Comparison of ENCODE assay signal across 14 cellular contexts in the genomic region with DNA sequence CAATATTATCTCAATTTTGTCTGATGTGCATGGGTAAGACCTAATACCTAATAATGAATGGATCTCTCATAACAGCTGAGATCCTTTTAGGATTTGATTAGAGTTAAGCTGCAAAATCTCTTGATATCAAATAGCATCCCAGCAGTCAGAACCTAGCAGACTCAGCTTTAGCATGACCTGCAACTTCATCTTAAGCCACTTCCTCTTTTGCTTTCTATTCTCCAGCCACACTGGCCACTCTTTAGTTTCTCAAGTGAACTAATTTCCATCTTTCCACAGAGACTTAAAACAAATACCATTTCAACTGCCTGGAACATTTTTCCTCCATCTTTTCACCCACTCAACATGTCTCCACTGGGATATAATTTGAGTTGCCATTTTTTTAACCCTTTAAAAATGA.
A peak's percentile ranks its signal among the peaks of the same experiment; 100 is the strongest.
DNase-seq lines count a peak whose midpoint lies in the region; ATAC-seq and TF ChIP-seq lines count a peak whose summit lies in the region.
"Had no signal": no experiment of that assay in that cellular context is flagged by ENCODE, and none has a peak within 500 bp of the region (broad histone marks: within the 10 kb centered on the region; RNA-seq: fewer than 3 reads in every experiment).

No MANE protein-coding gene starts in this region.

- H3K18ac ChIP-seq in neuronal stem cell (ENCODE audit: low read length): no peak overlapping the region

- no peak for TF ChIP-seq CTCF in natural killer cell (IDR thresholded peaks at IDR 0.05)

- no peak overlapping the region for H3K9ac ChIP-seq in neuronal stem cell (ENCODE audit: low read depth, low read length, poor library complexity)

- no peak overlapping the region for H2BK120ac ChIP-seq in neuronal stem cell (ENCODE audit: low read depth, low read length)

- no peak for DNase-seq in neuronal stem cell (ENCODE audit: low spot score)
- no peak for DNase-seq in natural killer cell
- no peak for DNase-seq in NCI-H1694 (lab: John Stamatoyannopoulos, UW)
- no peak for DNase-seq in T-helper 17 cell
- DNase-seq in activated CD4-positive, alpha-beta T cell treated with anti-CD3 and anti-CD28 coated beads for 4 hours: no peak
- DNase-seq: activated CD8-positive, alpha-beta T cell treated with anti-CD3 and anti-CD28 coated beads, Interleukin-2, amount 10 ng/mL, durations not matched to agents 7 days and 5 days; DMS79 treated with DMSO at 0.1 percent for 48 hours; NCI-H1105 had no signal

- no peak overlapping the region for H3K4me2 ChIP-seq in neuronal stem cell (ENCODE audit: insufficient read depth, low read length, poor library complexity, severe bottlenecking)

- no peaks in the 10 kb centered on the region for H3K4me1 ChIP-seq in neuronal stem cell (ENCODE audit: control insufficient read depth in 2 of 2, insufficient read depth in 1 of 2, low read depth in 1 of 2, low read length in 2 of 2)
- H3K4me1 ChIP-seq: ascending aorta had no signal

- H2AFZ ChIP-seq in neuronal stem cell (ENCODE audit: low read length): peak overlapping the region; percentile 19

- no peak overlapping the region for H3K4me3 ChIP-seq in neuronal stem cell (ENCODE audit: low read length in 2 of 2)
- H3K4me3 ChIP-seq: ascending aorta, thoracic aorta had no signal

- intact Hi-C loops in natural killer cell (cut with micrococcal nuclease): no loop called here

- no peak overlapping the region for H3K23ac ChIP-seq in neuronal stem cell (ENCODE audit: low read depth, low read length, poor library complexity)

- H3K4me3 Mint-ChIP-seq in natural killer cell (no peak overlapping the region), T-helper 17 cell (no peak overlapping the region)
- H3K4me3 Mint-ChIP-seq: activated CD8-positive, alpha-beta T cell treated with anti-CD3 and anti-CD28 coated beads, Interleukin-2, amount 10 ng/mL, durations not matched to agents 7 days and 5 days; neural crest cell had no signal

- no peaks in the 10 kb centered on the region for H3K27me3 ChIP-seq in neuronal stem cell (ENCODE audit: control insufficient read depth in 3 of 3, insufficient read depth in 3 of 3, low read depth in 1 of 3, low read length in 3 of 3)
- H3K27me3 ChIP-seq: ascending aorta had no signal

- ATAC-seq in GM19351 (IDR thresholded peaks at IDR 0.05; ENCODE audit: unreplicated experiment) (peak; percentile 99), HG02852 (IDR thresholded peaks at IDR 0.05; ENCODE audit: unreplicated experiment) (peak; percentile 98), HG03565 (IDR thresholded peaks at IDR 0.05; ENCODE audit: unreplicated experiment) (peak; percentile 98), natural killer cell (no peak), T-helper 17 cell (no peak)
- ATAC-seq: activated CD8-positive, alpha-beta T cell treated with anti-CD3 and anti-CD28 coated beads, Interleukin-2, amount 10 ng/mL, durations not matched to agents 7 days and 5 days had no signal

- no peaks in the 10 kb centered on the region for H3K36me3 ChIP-seq in neuronal stem cell (replicated peaks in 1 of 2; ENCODE audit: control insufficient read depth in 2 of 2, insufficient read depth in 2 of 2, low read length in 2 of 2)
- H3K36me3 ChIP-seq: ascending aorta, thoracic aorta had no signal

- no peaks in the 10 kb centered on the region for H3K36me3 Mint-ChIP-seq in natural killer cell
- no peaks in the 10 kb centered on the region for H3K36me3 Mint-ChIP-seq in T-helper 17 cell (ENCODE audit: low read depth)

- H4K8ac ChIP-seq in neuronal stem cell (ENCODE audit: low read depth, low read length): no peak overlapping the region

- H3K9me3 Mint-ChIP-seq in natural killer cell: no peaks in the 10 kb centered on the region
- H3K9me3 Mint-ChIP-seq: neural crest cell had no signal

- H3K4me1 Mint-ChIP-seq in natural killer cell: no peaks in the 10 kb centered on the region
- H3K4me1 Mint-ChIP-seq in T-helper 17 cell: no peaks in the 10 kb centered on the region
- H3K4me1 Mint-ChIP-seq: neural crest cell had no signal

- no peak overlapping the region for H2BK5ac ChIP-seq in neuronal stem cell (ENCODE audit: low read length)

- no peaks in the 10 kb centered on the region for H3K9me3 ChIP-seq in neuronal stem cell (replicated peaks in 1 of 2; ENCODE audit: control insufficient read depth in 2 of 2, insufficient read depth in 1 of 2, low read depth in 1 of 2, low read length in 2 of 2)
- no peaks in the 10 kb centered on the region for H3K9me3 ChIP-seq in T-helper 17 cell (ENCODE audit: control insufficient read depth, low read length, poor library complexity, severe bottlenecking)
- H3K9me3 ChIP-seq: ascending aorta, thoracic aorta had no signal

- H4K91ac ChIP-seq in neuronal stem cell (ENCODE audit: low read depth, low read length, poor library complexity): no peak overlapping the region

- no peak overlapping the region for H2AK5ac ChIP-seq in neuronal stem cell (ENCODE audit: low read depth, low read length)

- no peak overlapping the region for H3K14ac ChIP-seq in neuronal stem cell (ENCODE audit: low read length)

- no peak overlapping the region for H2BK15ac ChIP-seq in neuronal stem cell (ENCODE audit: low read length)

- no peak overlapping the region for H3K4ac ChIP-seq in neuronal stem cell (ENCODE audit: low read length)

- H2BK12ac ChIP-seq in neuronal stem cell (ENCODE audit: low read length): no peak overlapping the region

- H3K27ac Mint-ChIP-seq in natural killer cell (no peak overlapping the region), T-helper 17 cell (no peak overlapping the region)
- H3K27ac Mint-ChIP-seq: activated CD8-positive, alpha-beta T cell treated with anti-CD3 and anti-CD28 coated beads, Interleukin-2, amount 10 ng/mL, durations not matched to agents 7 days and 5 days had no signal

- no peaks in the 10 kb centered on the region for H3K27me3 Mint-ChIP-seq in natural killer cell (ENCODE audit: low read depth in 2 of 2)
- no peaks in the 10 kb centered on the region for H3K27me3 Mint-ChIP-seq in T-helper 17 cell

- H3K79me1 ChIP-seq in neuronal stem cell (ENCODE audit: low read depth, low read length): no peaks in the 10 kb centered on the region

- no peak overlapping the region for H3K27ac ChIP-seq in neuronal stem cell (replicated peaks; ENCODE audit: low read length)
- H3K27ac ChIP-seq: ascending aorta, thoracic aorta had no signal

Comparison
In these comparisons a context has a peak if more than half of its experiments do, and no peak if none do; other contexts are left out.
1. ATAC-seq: peak in GM19351 (single experiment), HG02852 (single experiment) and HG03565 (single experiment); none in natural killer cell (0 of 3) and T-helper 17 cell (single experiment).